Comparison of ENCODE assay signal across 1 cellular context in genomic region chr18:362914-363295, GRCh38.
TF ChIP-seq lines count a peak whose summit lies in the region.

No MANE protein-coding gene starts in this region.

TF ChIP-seq in HepG2, 621 proteins besides CTCF, POLR2A, EP300 and RAD21 (continued from another document):
- 0 out of 2 replicates have a peak, but pooled peaks have one; percentile 7 for TF ChIP-seq PATZ1 (CRISPR knock-in tag; IDR thresholded peaks at IDR 0.05)
- TF ChIP-seq POLR2AphosphoS5 (IDR thresholded peaks at IDR 0.05; ENCODE audit: low read depth, low read length) = no peak
- TF ChIP-seq ZNF138 (CRISPR knock-in tag; IDR thresholded peaks at IDR 0.05; ENCODE audit: low read depth) = 0 out of 2 replicates have a peak, but pooled peaks have one; percentile 0
- TF ChIP-seq ZNF781 (CRISPR knock-in tag; IDR thresholded peaks at IDR 0.05; ENCODE audit: borderline replicate concordance, not compliant biosample characterization) = no peak
- TF ChIP-seq ZNF777 (CRISPR knock-in tag; IDR thresholded peaks at IDR 0.05) = no peak
- 0 out of 2 replicates have a peak, but pooled peaks have one; percentile 35 for TF ChIP-seq ZSCAN30 (CRISPR knock-in tag; IDR thresholded peaks at IDR 0.05)
- TF ChIP-seq ZNF670 (CRISPR knock-in tag; IDR thresholded peaks at IDR 0.05; ENCODE audit: borderline replicate concordance) = no peak
- no peak for TF ChIP-seq BCL6 (CRISPR knock-in tag; IDR thresholded peaks at IDR 0.05)
- TF ChIP-seq CREB3 (CRISPR knock-in tag; IDR thresholded peaks at IDR 0.05) = no peak
